1 cellular context compared by ENCODE assay signal in the genomic region with DNA sequence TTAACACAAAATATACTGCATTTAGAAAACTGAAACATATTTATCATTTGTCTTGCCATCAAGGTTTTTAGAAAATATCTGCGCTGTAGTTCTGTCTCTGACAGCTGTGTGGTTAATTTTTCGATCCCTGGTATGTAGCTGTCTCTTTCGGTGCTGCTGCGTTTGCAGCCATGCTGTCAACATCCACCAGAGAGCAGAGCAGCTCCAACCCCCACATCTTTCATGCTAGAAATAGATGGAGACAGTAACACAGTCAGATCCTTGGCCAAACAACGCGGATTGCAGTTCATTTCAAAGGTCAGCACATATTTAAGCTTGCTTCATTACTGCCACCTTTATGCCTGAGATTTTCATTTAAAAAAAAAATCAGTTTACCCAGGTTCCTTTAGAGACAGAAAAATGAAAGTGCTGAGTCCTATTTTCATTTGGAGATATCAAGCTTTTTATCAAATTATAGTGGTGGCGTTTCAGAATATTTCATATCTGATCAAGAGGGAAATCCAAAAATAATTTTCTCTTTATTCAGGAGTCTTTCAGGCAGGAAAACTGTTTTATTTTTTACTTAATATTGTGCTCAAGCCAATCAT.
TF ChIP-seq lines count a peak whose summit lies in the region.

No MANE protein-coding gene starts in this region.

TF ChIP-seq in WTC11, 78 proteins besides CTCF, POLR2A, EP300 and RAD21 (continued from another document):
- no peak for TF ChIP-seq TCF7 (CRISPR knock-in tag; IDR thresholded peaks at IDR 0.05; ENCODE audit: low read depth)
- TF ChIP-seq, protein P1, sequence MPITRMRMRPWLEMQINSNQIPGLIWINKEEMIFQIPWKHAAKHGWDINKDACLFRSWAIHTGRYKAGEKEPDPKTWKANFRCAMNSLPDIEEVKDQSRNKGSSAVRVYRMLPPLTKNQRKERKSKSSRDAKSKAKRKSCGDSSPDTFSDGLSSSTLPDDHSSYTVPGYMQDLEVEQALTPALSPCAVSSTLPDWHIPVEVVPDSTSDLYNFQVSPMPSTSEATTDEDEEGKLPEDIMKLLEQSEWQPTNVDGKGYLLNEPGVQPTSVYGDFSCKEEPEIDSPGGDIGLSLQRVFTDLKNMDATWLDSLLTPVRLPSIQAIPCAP (CRISPR knock-in tag; IDR thresholded peaks at IDR 0.05) = no peak
